Comparison of ENCODE assay signal across 13 cellular contexts in the genomic region with DNA sequence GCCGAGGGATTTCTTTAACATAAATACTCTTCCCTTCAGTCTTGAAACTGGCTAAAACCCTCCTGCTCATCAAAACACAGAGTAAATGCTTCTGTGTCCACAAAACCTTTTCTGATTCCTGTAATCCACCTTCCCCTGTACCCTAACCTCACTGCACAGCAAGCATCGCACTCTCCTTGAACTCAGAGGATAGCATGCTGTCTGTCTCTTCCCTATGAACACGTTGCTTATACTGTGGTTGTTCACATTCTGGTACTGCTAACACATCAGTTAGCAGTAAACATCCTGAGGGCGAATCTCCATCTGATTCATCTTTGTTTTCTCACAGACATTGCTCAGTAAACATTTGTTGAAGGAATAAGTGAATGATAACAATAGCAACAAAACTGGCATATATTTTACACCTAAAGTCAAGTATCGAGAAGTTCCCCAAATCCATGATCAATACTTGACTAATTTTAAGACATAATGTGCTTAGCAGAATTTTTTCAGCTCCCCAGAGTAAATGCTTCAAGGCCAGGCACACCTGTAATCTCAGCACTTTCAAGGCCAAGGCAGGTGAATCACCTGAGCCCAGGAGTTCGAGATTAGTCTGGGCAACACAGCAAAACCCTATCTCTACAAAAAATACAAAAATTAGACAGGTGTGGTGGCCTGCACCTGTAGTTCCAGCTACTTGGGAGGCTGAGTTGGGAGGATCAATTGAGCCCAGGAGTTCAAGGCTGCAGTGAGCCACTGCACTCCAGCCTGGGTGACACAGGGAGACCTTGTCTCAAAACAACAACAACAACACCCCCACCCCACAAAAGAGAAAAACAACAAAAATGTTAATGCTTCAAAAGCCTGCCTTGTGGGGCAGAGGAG. TPM values are rescaled to one million over a fixed set of nuclear protein-coding genes. Genes with fewer than 3 reads are reported as not detected.
DNase-seq lines count a peak whose midpoint lies in the region; ATAC-seq and TF ChIP-seq lines count a peak whose summit lies in the region.
"Had no signal": no experiment of that assay in that cellular context is flagged by ENCODE, and none has a peak within 500 bp of the region (broad histone marks: within the 10 kb centered on the region; RNA-seq: fewer than 3 reads in every experiment).

No MANE protein-coding gene starts in this region.

- no peak overlapping the region for H3K4me3 ChIP-seq in DND-41 (ENCODE audit: low read depth in 1 of 2, low read length in 2 of 2)
- H3K4me3 ChIP-seq in Panc1 (ENCODE audit: low read depth in 2 of 2, low read length in 2 of 2), result no peak overlapping the region
- no peak overlapping the region for H3K4me3 ChIP-seq in effector memory CD4-positive, alpha-beta T cell (ENCODE audit: insufficient read depth, low read depth, low read length, poor library complexity, severe bottlenecking)
- no peak overlapping the region for H3K4me3 ChIP-seq in neural progenitor cell

- H3K4me1 Mint-ChIP-seq in neural progenitor cell, result peaks cover 24% of the 10 kb centered on the region

- H3K27ac Mint-ChIP-seq in neural progenitor cell, result peak overlapping the region; percentile 8

- no TSS peak for BruUV-seq in Panc1 (replicated peaks; lab: Mats Ljungman, UMichigan)

- 0 out of 2 replicates have a peak overlapping the region, but pooled peaks have one; percentile 15 for H3K4me2 ChIP-seq in DND-41 (ENCODE audit: insufficient read depth, low read length)
- no peak overlapping the region for H3K4me2 ChIP-seq in neural progenitor cell

- H4K20me1 ChIP-seq in DND-41 (ENCODE audit: insufficient read depth, low read length), result no peaks in the 10 kb centered on the region
- H4K20me1 ChIP-seq in neural progenitor cell (ENCODE audit: low read depth), result no peaks in the 10 kb centered on the region

- TF ChIP-seq CTCF in DND-41 (IDR thresholded peaks at IDR 0.05; ENCODE audit: borderline replicate concordance, extremely low read depth, low read length, poor library complexity, severe bottlenecking), result no peak
- TF ChIP-seq CTCF in Panc1 (IDR thresholded peaks at IDR 0.05), result no peak
- TF ChIP-seq CTCF in neural progenitor cell (IDR thresholded peaks at IDR 0.05), result no peak

- H3K36me3 ChIP-seq in DND-41 (ENCODE audit: insufficient read depth, low read length) (no peaks in the 10 kb centered on the region), Panc1 (ENCODE audit: control insufficient read depth, insufficient read depth, low read length) (no peaks in the 10 kb centered on the region), neural progenitor cell (no peaks in the 10 kb centered on the region)
- H3K36me3 ChIP-seq in effector memory CD4-positive, alpha-beta T cell (ENCODE audit: control insufficient read depth, insufficient read depth, low read length), result no peaks in the 10 kb centered on the region

- intact Hi-C loops in Panc1 (cut with micrococcal nuclease; ENCODE audit: unreplicated experiment), result no loop called here

- no peaks in the 10 kb centered on the region for H3F3A ChIP-seq in neural progenitor cell (ENCODE audit: low read depth)

- peaks cover 39% of the 10 kb centered on the region for H3K4me1 ChIP-seq in DND-41 (ENCODE audit: insufficient read depth, low read length)
- peaks cover 43% of the 10 kb centered on the region for H3K4me1 ChIP-seq in Panc1 (ENCODE audit: control insufficient read depth, insufficient read depth, low read length)
- H3K4me1 ChIP-seq in effector memory CD4-positive, alpha-beta T cell (ENCODE audit: control insufficient read depth, insufficient read depth, low read length, poor library complexity, severe bottlenecking), result peaks cover 68% of the 10 kb centered on the region
- H3K4me1 ChIP-seq in neural progenitor cell, result peaks cover 6% of the 10 kb centered on the region

- H3K27me3 ChIP-seq in DND-41 (ENCODE audit: insufficient read depth, low read length, poor library complexity) (no peaks in the 10 kb centered on the region), Panc1 (ENCODE audit: control insufficient read depth, insufficient read depth, low read length) (no peaks in the 10 kb centered on the region), neural progenitor cell (no peaks in the 10 kb centered on the region)
- no peaks in the 10 kb centered on the region for H3K27me3 ChIP-seq in effector memory CD4-positive, alpha-beta T cell (replicated peaks; ENCODE audit: control insufficient read depth, insufficient read depth, low read length, poor library complexity, severe bottlenecking)

- H3K27ac ChIP-seq in DND-41 (ENCODE audit: low read length) (peak overlapping the region; percentile 72), Panc1 (ENCODE audit: low read length) (peak overlapping the region; percentile 19; the same call in 1 of the 2 replicates), neural progenitor cell (no peak overlapping the region)
- peak overlapping the region; percentile 92 for H3K27ac ChIP-seq in effector memory CD4-positive, alpha-beta T cell (ENCODE audit: insufficient read depth, low read length, poor library complexity, severe bottlenecking)

- ATAC-seq in DND-41 (ENCODE audit: insufficient read depth, low read depth) (no peak), Panc1 (peak; percentile 74; the same call in 1 of the 2 replicates), HG02642 (IDR thresholded peaks at IDR 0.05; ENCODE audit: poor library complexity, unreplicated experiment) (no peak), HG02852 (IDR thresholded peaks at IDR 0.05; ENCODE audit: unreplicated experiment) (no peak)

- CTCF ChIA-PET in Panc1 (lab: Charles Lee), result no interaction called here

- H2AFZ ChIP-seq in DND-41 (ENCODE audit: low read depth, low read length), result peak overlapping the region; percentile 38; the same call in 1 of the 2 replicates
- H2AFZ ChIP-seq in neural progenitor cell (replicated peaks), result no peak overlapping the region

- peaks cover 5% of the 10 kb centered on the region for H3K9me3 Mint-ChIP-seq in neural progenitor cell

- POLR2A ChIA-PET in Panc1 (lab: Charles Lee), result no interaction called here

- H3K27me3 Mint-ChIP-seq in neural progenitor cell (ENCODE audit: insufficient read depth, low read depth), result peaks cover 15% of the 10 kb centered on the region

- H3K79me2 ChIP-seq in DND-41 (ENCODE audit: insufficient read depth, low read length) (no peaks in the 10 kb centered on the region), neural progenitor cell (ENCODE audit: low read depth) (no peaks in the 10 kb centered on the region)

- DNase-seq in DND-41 (no peak), Panc1 (ENCODE audit: low read depth, low spot score) (peak; percentile 12), neural progenitor cell (ENCODE audit: low spot score) (no peak), NCI-H1436 treated with DMSO at 0.1 percent for 48 hours (lab: John Stamatoyannopoulos, UW) (no peak)
- no peak for DNase-seq in effector memory CD4-positive, alpha-beta T cell
- DNase-seq: Calu3; kidney glomerular epithelial cell; NCI-H187 treated with DMSO at 0.1 percent for 48 hours; NK-92 treated with Interleukin-12 subunit alpha and Interleukin-12 subunit beta, amount 100 ng/mL, for 24 hours; nucleus accumbens; stimulated activated CD4-positive, alpha-beta T cell treated with anti-CD3 and anti-CD28 coated beads, Interleukin-15, amount 100 ng/mL, for 24 hours had no signal

- H3K4me3 Mint-ChIP-seq in neural progenitor cell, result no peak overlapping the region

- peaks cover 5% of the 10 kb centered on the region for H3K36me3 Mint-ChIP-seq in neural progenitor cell

- H3K9ac ChIP-seq in DND-41 (ENCODE audit: low read depth, low read length) (no peak overlapping the region), neural progenitor cell (no peak overlapping the region)

- in situ Hi-C loops in Panc1 (cut with HindIII; ENCODE audit: low pct_unique_long_range_greater_than_20kb, low sequenced_read_pairs), result no loop called here

- H3K9me3 ChIP-seq in DND-41 (ENCODE audit: insufficient read depth, low read length, severe bottlenecking) (no peaks in the 10 kb centered on the region), Panc1 (ENCODE audit: control insufficient read depth, insufficient read depth, low read depth, low read length) (no peaks in the 10 kb centered on the region), neural progenitor cell (ENCODE audit: low read depth) (no peaks in the 10 kb centered on the region)
- H3K9me3 ChIP-seq in effector memory CD4-positive, alpha-beta T cell (ENCODE audit: control insufficient read depth, low read length), result no peaks in the 10 kb centered on the region

RNA-seq across cellular contexts. Expression of a gene that starts 45.6 kb away (rescaled TPM):
- 38.3 TPM for total RNA-seq in Panc1 (2021; ENCODE audit: unreplicated experiment)
- polyA plus RNA-seq in Panc1 (2012; ENCODE audit: insufficient read length), result 18.8 TPM
- 32.1 and 35.5 TPM in 2 replicates for total RNA-seq in neural progenitor cell (ENCODE audit: low replicate concordance)
